19 cellular contexts compared by ENCODE assay signal in genomic region chr16:50804290-50804907, GRCh38.
DNase-seq lines count a peak whose midpoint lies in the region; ATAC-seq and TF ChIP-seq lines count a peak whose summit lies in the region.
"Had no signal": no experiment of that assay in that cellular context is flagged by ENCODE, and none has a peak within 500 bp of the region (broad histone marks: within the 10 kb centered on the region; RNA-seq: fewer than 3 reads in every experiment).

No MANE protein-coding gene starts in this region.

- H3K4me1 Mint-ChIP-seq in activated naive CD4-positive, alpha-beta T cell treated with anti-CD3 and anti-CD28 coated beads, Interleukin-2, amount 10 ng/mL, durations not matched to agents 7 days and 5 days = peaks cover 15% of the 10 kb centered on the region
- peaks cover 14% of the 10 kb centered on the region for H3K4me1 Mint-ChIP-seq in activated naive CD4-positive, alpha-beta T cell treated with anti-CD3 and anti-CD28 coated beads for 36 hours (ENCODE audit: low read depth)
- peaks cover 13 to 21% (median 16%) of the 10 kb centered on the region in 3 donors for H3K4me1 Mint-ChIP-seq in T-cell

- no peak overlapping the region for H3K27ac ChIP-seq in liver (ENCODE audit: low read depth in 1 of 2, low read length in 2 of 2)
- H3K27ac ChIP-seq: BLaER1, SJSA1 had no signal

- TF ChIP-seq RAD21 in liver (IDR thresholded peaks at IDR 0.05) = no peak

- H3K9ac ChIP-seq in liver (ENCODE audit: low read depth in 1 of 2, low read length in 2 of 2) = no peak overlapping the region
- H3K9ac ChIP-seq: BLaER1 had no signal

- no peak overlapping the region for H3K4me3 ChIP-seq in liver (ENCODE audit: low read depth in 1 of 3, low read length in 3 of 3)
- H3K4me3 ChIP-seq: BLaER1, MG63, SJSA1 had no signal

- peaks cover 3% of the 10 kb centered on the region for H3K27me3 Mint-ChIP-seq in activated naive CD4-positive, alpha-beta T cell treated with anti-CD3 and anti-CD28 coated beads, Interleukin-2, amount 10 ng/mL, durations not matched to agents 7 days and 5 days
- no peaks in the 10 kb centered on the region for H3K27me3 Mint-ChIP-seq in activated naive CD4-positive, alpha-beta T cell treated with anti-CD3 and anti-CD28 coated beads for 36 hours (ENCODE audit: low read depth)
- H3K27me3 Mint-ChIP-seq in T-cell = no peaks in the 10 kb centered on the region
- H3K27me3 Mint-ChIP-seq: CD4-positive, CD25-positive, alpha-beta regulatory T cell had no signal

- intact Hi-C loops in activated naive CD4-positive, alpha-beta T cell treated with anti-CD3 and anti-CD28 coated beads for 36 hours (cut with micrococcal nuclease) = no loop called here

- peaks cover 0 to 17% (median 8%) of the 10 kb centered on the region in 4 donors for H3K4me1 ChIP-seq in liver (ENCODE audit: control insufficient read depth in 4 of 4, insufficient read depth in 4 of 4, low read length in 3 of 4)

- no peak for TF ChIP-seq CTCF in liver (IDR thresholded peaks at IDR 0.05; ENCODE audit: low read depth, low read length, missing input control)

- peaks cover 13% of the 10 kb centered on the region for H3K36me3 Mint-ChIP-seq in activated naive CD4-positive, alpha-beta T cell treated with anti-CD3 and anti-CD28 coated beads, Interleukin-2, amount 10 ng/mL, durations not matched to agents 7 days and 5 days
- peaks cover 3% of the 10 kb centered on the region for H3K36me3 Mint-ChIP-seq in activated naive CD4-positive, alpha-beta T cell treated with anti-CD3 and anti-CD28 coated beads for 36 hours (ENCODE audit: low read depth)
- no peaks in the 10 kb centered on the region for H3K36me3 Mint-ChIP-seq in T-cell

- POLR2A ChIA-PET in T-cell (lab: Charles Lee) = interaction anchor here in 1 of 2 donors (0.6 kb wide), 1 partner anchor 338 kb away, joined by 5 read pairs; no protein-coding TSS in a partner anchor

- no peak for ATAC-seq in T-cell (replicated peaks in 1 of 4)

- no peak for DNase-seq in activated naive CD4-positive, alpha-beta T cell treated with anti-CD3 and anti-CD28 coated beads, Interleukin-2, amount 10 ng/mL, durations not matched to agents 7 days and 5 days
- DNase-seq in activated naive CD4-positive, alpha-beta T cell treated with anti-CD3 and anti-CD28 coated beads for 36 hours = no peak
- no peak for DNase-seq in T-cell
- DNase-seq in A172 (ENCODE audit: low spot score) = no peak
- no peak for DNase-seq in stimulated activated CD4-positive, alpha-beta T cell treated with anti-CD3 and anti-CD28 coated beads, Interleukin-15, amount 100 ng/mL, for 24 hours
- DNase-seq in stimulated activated naive CD4-positive, alpha-beta T cell treated with Interleukin-2 at 50 U/mL for 16 hours (lab: John Stamatoyannopoulos, UW) = no peak
- DNase-seq: Caco-2; CD4-positive, CD25-positive, alpha-beta regulatory T cell; GDM1; KBM-7; MG63; NCI-H2029 treated with DMSO at 0.1 percent for 48 hours; NCI-H2227 treated with DMSO at 0.1 percent for 48 hours; NCI-H69; Right ventricle myocardium superior; RPMI8226 had no signal

- peak overlapping the region; percentile 12 for H3K27ac Mint-ChIP-seq in activated naive CD4-positive, alpha-beta T cell treated with anti-CD3 and anti-CD28 coated beads, Interleukin-2, amount 10 ng/mL, durations not matched to agents 7 days and 5 days
- no peak overlapping the region for H3K27ac Mint-ChIP-seq in activated naive CD4-positive, alpha-beta T cell treated with anti-CD3 and anti-CD28 coated beads for 36 hours
- H3K27ac Mint-ChIP-seq in T-cell = peak overlapping the region; percentile 57 to 74

- H3K9me3 ChIP-seq in liver (ENCODE audit: control insufficient read depth in 4 of 4, low read length in 3 of 4) = no peaks in the 10 kb centered on the region
- H3K9me3 ChIP-seq: BLaER1, Caco-2, MG63, SJSA1 had no signal

- CTCF ChIA-PET in activated naive CD4-positive, alpha-beta T cell treated with anti-CD3 and anti-CD28 coated beads, Interleukin-2, amount 10 ng/mL, durations not matched to agents 7 days and 5 days (lab: Charles Lee) = interaction anchor here (0.8 to 8.6 kb wide), 4 partner anchors 39 to 450 kb away, joined by 3 to 239 read pairs (median 3); no protein-coding TSS in a partner anchor
- CTCF ChIA-PET in activated naive CD4-positive, alpha-beta T cell treated with anti-CD3 and anti-CD28 coated beads for 36 hours (lab: Charles Lee) = interaction anchor here (1.0 to 4.7 kb wide), 7 partner anchors 9 to 286 kb away, joined by 3 to 347 read pairs (median 33); partner anchors contain the start of gene CYLD
- CTCF ChIA-PET in T-cell (lab: Charles Lee) = interaction anchor here in 1 of 2 donors (1.1 to 3.5 kb wide), 3 partner anchors 15 to 138 kb away, joined by 3 to 62 read pairs (median 3); no protein-coding TSS in a partner anchor

- H3K27me3 ChIP-seq in liver (ENCODE audit: control insufficient read depth in 4 of 4, insufficient read depth in 4 of 4, low read length in 3 of 4) = no peaks in the 10 kb centered on the region
- H3K27me3 ChIP-seq: BLaER1, MG63, SJSA1 had no signal

- H3K36me3 ChIP-seq in liver (ENCODE audit: control insufficient read depth in 4 of 4, insufficient read depth in 3 of 4, low read depth in 1 of 4, low read length in 3 of 4) = peaks cover 0 to 5% (median under 1%) of the 10 kb centered on the region in 4 donors
- H3K36me3 ChIP-seq: BLaER1, MG63, SJSA1 had no signal

- H3K4me3 Mint-ChIP-seq in activated naive CD4-positive, alpha-beta T cell treated with anti-CD3 and anti-CD28 coated beads, Interleukin-2, amount 10 ng/mL, durations not matched to agents 7 days and 5 days = no peak overlapping the region
- H3K4me3 Mint-ChIP-seq in activated naive CD4-positive, alpha-beta T cell treated with anti-CD3 and anti-CD28 coated beads for 36 hours = no peak overlapping the region
- no peak overlapping the region for H3K4me3 Mint-ChIP-seq in T-cell
- H3K4me3 Mint-ChIP-seq: CD4-positive, CD25-positive, alpha-beta regulatory T cell had no signal

- 73% methylated on average over 10 of the region's 10 CpGs for WGBS in liver

- H3K9me3 Mint-ChIP-seq in activated naive CD4-positive, alpha-beta T cell treated with anti-CD3 and anti-CD28 coated beads, Interleukin-2, amount 10 ng/mL, durations not matched to agents 7 days and 5 days = no peaks in the 10 kb centered on the region
- H3K9me3 Mint-ChIP-seq in activated naive CD4-positive, alpha-beta T cell treated with anti-CD3 and anti-CD28 coated beads for 36 hours = no peaks in the 10 kb centered on the region
- no peaks in the 10 kb centered on the region for H3K9me3 Mint-ChIP-seq in T-cell
- H3K9me3 Mint-ChIP-seq: CD4-positive, CD25-positive, alpha-beta regulatory T cell had no signal

TF ChIP-seq in liver, 16 proteins besides CTCF, POLR2A, EP300 and RAD21:
- TF ChIP-seq HNF4A (conservative IDR thresholded peaks at IDR 0.05) (peak; percentile 48 to 86), YY1 (IDR thresholded peaks at IDR 0.05) (no peak), HNF4G (IDR thresholded peaks at IDR 0.05) (peak; percentile 44), JUND (IDR thresholded peaks at IDR 0.05) (no peak), SP1 (IDR thresholded peaks at IDR 0.05) (peak; percentile 39), RXRA (IDR thresholded peaks at IDR 0.05) (peak in 1 of 2 donors; percentile 33)
